8 cellular contexts compared by ENCODE assay signal in genomic region chr5:73565166-73565968, GRCh38. TPM values are rescaled to one million over a fixed set of nuclear protein-coding genes. Genes with fewer than 3 reads are reported as not detected.
DNase-seq lines count a peak whose midpoint lies in the region; ATAC-seq and TF ChIP-seq lines count a peak whose summit lies in the region.

Gene ANKRA2 (minus strand): TSS chr5:73565639. CDS start chr5:73562881, 2,758 bp downstream.
Gene UTP15 (plus strand): TSS chr5:73565743. CDS start chr5:73567345, 1,602 bp downstream.

- POLR2A ChIA-PET in RWPE1 (lab: Yijun Ruan, JAX; ENCODE audit: low non-redundant PET), result interaction anchor here (1.1 kb wide), 1 partner anchor 24 kb away, joined by 3 read pairs; no protein-coding TSS in a partner anchor

- H3K36me3 Mint-ChIP-seq in activated T-helper 17 cell treated with anti-CD3 and anti-CD28 coated beads, Interleukin-2, amount 50 U/mL, for 72 hours (ENCODE audit: low read depth), result peaks cover 71% of the 10 kb centered on the region
- peaks cover 7 to 11% of the 10 kb centered on the region in 2 donors for H3K36me3 Mint-ChIP-seq in naive B cell
- H3K36me3 Mint-ChIP-seq in stimulated activated memory B cell treated with anti-CD40 and anti-IgM and Interleukin-4, amounts not matched to agents 10 μg/mL and 1 μg/mL and 100 μg/mL, for 72 hours, result peaks cover 14% of the 10 kb centered on the region

- H3K27me3 Mint-ChIP-seq in activated T-helper 17 cell treated with anti-CD3 and anti-CD28 coated beads, Interleukin-2, amount 50 U/mL, for 72 hours, result no peaks in the 10 kb centered on the region
- H3K27me3 Mint-ChIP-seq in naive B cell, result no peaks in the 10 kb centered on the region
- H3K27me3 Mint-ChIP-seq in stimulated activated memory B cell treated with anti-CD40 and anti-IgM and Interleukin-4, amounts not matched to agents 10 μg/mL and 1 μg/mL and 100 μg/mL, for 72 hours, result no peaks in the 10 kb centered on the region

- CTCF ChIA-PET in RWPE1 (lab: Yijun Ruan, JAX), result interaction anchor here (0.7 kb wide), 1 partner anchor 813 kb away, joined by 3 read pairs; no protein-coding TSS in a partner anchor

- ATAC-seq in activated T-helper 17 cell treated with anti-CD3 and anti-CD28 coated beads, Interleukin-2, amount 50 U/mL, for 72 hours (replicated peaks), result peak; percentile 97
- peak; percentile 89 to 90 for ATAC-seq in naive B cell (ENCODE audit: low read depth in 2 of 2)
- ATAC-seq in stimulated activated memory B cell treated with anti-CD40 and anti-IgM and Interleukin-4, amounts not matched to agents 10 μg/mL and 1 μg/mL and 100 μg/mL, for 72 hours, result peak; percentile 99

- H3K4me1 Mint-ChIP-seq in activated T-helper 17 cell treated with anti-CD3 and anti-CD28 coated beads, Interleukin-2, amount 50 U/mL, for 72 hours, result peaks cover 9% of the 10 kb centered on the region
- H3K4me1 Mint-ChIP-seq in naive B cell, result peaks cover 26 to 34% (median 34%) of the 10 kb centered on the region in 3 donors
- H3K4me1 Mint-ChIP-seq in stimulated activated memory B cell treated with anti-CD40 and anti-IgM and Interleukin-4, amounts not matched to agents 10 μg/mL and 1 μg/mL and 100 μg/mL, for 72 hours, result peaks cover 22% of the 10 kb centered on the region

- H3K27ac Mint-ChIP-seq in activated T-helper 17 cell treated with anti-CD3 and anti-CD28 coated beads, Interleukin-2, amount 50 U/mL, for 72 hours, result peak within 1 kb of the TSS; percentile 100
- H3K27ac Mint-ChIP-seq in naive B cell, result peak within 1 kb of the TSS; percentile 97 to 100 (median 100)
- H3K27ac Mint-ChIP-seq in stimulated activated memory B cell treated with anti-CD40 and anti-IgM and Interleukin-4, amounts not matched to agents 10 μg/mL and 1 μg/mL and 100 μg/mL, for 72 hours, result peak within 1 kb of the TSS; percentile 97

- TF ChIP-seq CTCF in LNCaP clone FGC (IDR thresholded peaks at IDR 0.05; ENCODE audit: control insufficient read depth, extremely low read depth, insufficient read depth) (no peak), RWPE1 (conservative IDR thresholded peaks at IDR 0.05; ENCODE audit: low read depth) (no peak)

- no peaks in the 10 kb centered on the region for H3K9me3 Mint-ChIP-seq in activated T-helper 17 cell treated with anti-CD3 and anti-CD28 coated beads, Interleukin-2, amount 50 U/mL, for 72 hours
- no peaks in the 10 kb centered on the region for H3K9me3 Mint-ChIP-seq in naive B cell
- H3K9me3 Mint-ChIP-seq in stimulated activated memory B cell treated with anti-CD40 and anti-IgM and Interleukin-4, amounts not matched to agents 10 μg/mL and 1 μg/mL and 100 μg/mL, for 72 hours, result no peaks in the 10 kb centered on the region

- peak within 1 kb of the TSS; percentile 78 for H3K4me3 ChIP-seq in LNCaP clone FGC (ENCODE audit: low read depth, low read length)

- peak; percentile 100 for DNase-seq in Daoy (ENCODE audit: low read depth)
- DNase-seq in GOT3 (lab: John Stamatoyannopoulos, UW), result peak; percentile 82
- peak; percentile 94 for DNase-seq in LNCaP clone FGC (ENCODE audit: low read depth)
- DNase-seq in RWPE1 (ENCODE audit: low spot score), result peak; percentile 96
- DNase-seq in fibroblast of gingiva (ENCODE audit: low read depth), result peak; percentile 98
- DNase-seq in naive B cell, result peak; percentile 98

- H3K27ac ChIP-seq in RWPE1, result peak within 1 kb of the TSS; percentile 88

- H3K4me3 Mint-ChIP-seq in activated T-helper 17 cell treated with anti-CD3 and anti-CD28 coated beads, Interleukin-2, amount 50 U/mL, for 72 hours, result peak within 1 kb of the TSS; percentile 99
- peak within 1 kb of the TSS; percentile 84 to 100 (median 98) for H3K4me3 Mint-ChIP-seq in naive B cell
- peak within 1 kb of the TSS; percentile 94 for H3K4me3 Mint-ChIP-seq in stimulated activated memory B cell treated with anti-CD40 and anti-IgM and Interleukin-4, amounts not matched to agents 10 μg/mL and 1 μg/mL and 100 μg/mL, for 72 hours

RNA-seq across cellular contexts. Expression of gene ANKRA2, which starts in this region (rescaled TPM):
- 10.2 and 12.3 TPM in 2 replicates for total RNA-seq in Daoy (2014; rRNA removed; shearing (Covaris generic))
- total RNA-seq in activated T-helper 17 cell treated with anti-CD3 and anti-CD28 coated beads, Interleukin-2, amount 50 U/mL, for 72 hours, result 10 to 100 TPM; 15.0 to 35.7 TPM
- polyA plus RNA-seq in naive B cell (ENCODE audit: low read depth in 6 of 6), result 10 to 100 TPM; 21.1 to 34.4 (median 26.3) TPM

RNA-seq across cellular contexts. Expression of gene UTP15, which starts in this region (rescaled TPM):
- 31.7 and 60.3 TPM in 2 replicates for total RNA-seq in Daoy (2014; rRNA removed; shearing (Covaris generic))
- total RNA-seq in activated T-helper 17 cell treated with anti-CD3 and anti-CD28 coated beads, Interleukin-2, amount 50 U/mL, for 72 hours, result 10 to 100 TPM; 18.7 to 42.5 TPM
- 10 to 100 TPM in 2 of 6 donors, 1 to 10 TPM in 4; 6.2 to 13.3 (median 8.0) TPM for polyA plus RNA-seq in naive B cell (ENCODE audit: low read depth in 6 of 6)

Comparison
In these comparisons a context has a peak if more than half of its experiments do, and no peak if none do; other contexts are left out.
1. Peak in every context shown above with its lines: DNase-seq, ATAC-seq, H3K4me3 ChIP-seq and H3K27ac ChIP-seq.